In genomic region chr5:95735436-95735835, GRCh38 we compare ENCODE assay signal across 16 cellular contexts. TPM values are rescaled to one million over a fixed set of nuclear protein-coding genes. Genes with fewer than 3 reads are reported as not detected.
A peak's percentile ranks its signal among the peaks of the same experiment; 100 is the strongest.
DNase-seq lines count a peak whose midpoint lies in the region; FAIRE-seq and TF ChIP-seq lines count a peak whose summit lies in the region.
"Had no signal": no experiment of that assay in that cellular context is flagged by ENCODE, and none has a peak within 500 bp of the region (broad histone marks: within the 10 kb centered on the region; RNA-seq: fewer than 3 reads in every experiment).

No MANE protein-coding gene starts in this region.

- no peak overlapping the region for H3K27ac Mint-ChIP-seq in endothelial cell (ENCODE audit: unreplicated experiment)
- H3K27ac Mint-ChIP-seq: activated CD4-positive, alpha-beta T cell treated with anti-CD3 and anti-CD28 coated beads, Interleukin-2, amount 10 ng/mL, durations not matched to agents 24 days and 14 days; IgD-negative memory B cell; stimulated activated effector memory CD8-positive, alpha-beta T cell treated with anti-CD3 and anti-CD28 coated beads, Interleukin-12 subunit alpha, Interleukin-12 subunit beta, amount 100 ng/mL, for 72 hours; T-helper 1 cell treated with Interleukin-12 subunit alpha and Interleukin-12 subunit beta and Interleukin-4 antibody, amounts not matched to agents 30 μg/mL and 1 μg/mL, for 36 hours had no signal

- no peak for TF ChIP-seq CTCF in kidney (IDR thresholded peaks at IDR 0.05; ENCODE audit: borderline replicate concordance, extremely low read depth, insufficient read depth)
- TF ChIP-seq CTCF in retinal pigment epithelial cell (conservative IDR thresholded peaks at IDR 0.05; ENCODE audit: low read depth, low read length): no peak
- no peak for TF ChIP-seq CTCF in endothelial cell (IDR thresholded peaks at IDR 0.05; ENCODE audit: unreplicated experiment)
- TF ChIP-seq CTCF in D721Med (IDR thresholded peaks at IDR 0.05; ENCODE audit: insufficient read depth, missing control alignments): no peak

- H3K9ac ChIP-seq in adipocyte (ENCODE audit: low read length): peak overlapping the region; percentile 99
- H3K9ac ChIP-seq in kidney (ENCODE audit: low read length in 2 of 2): peak overlapping the region; percentile 17 to 43

- no peak overlapping the region for H3K4me3 Mint-ChIP-seq in endothelial cell (ENCODE audit: unreplicated experiment)
- H3K4me3 Mint-ChIP-seq: activated CD4-positive, alpha-beta T cell treated with anti-CD3 and anti-CD28 coated beads, Interleukin-2, amount 10 ng/mL, durations not matched to agents 24 days and 14 days; stimulated activated effector memory CD8-positive, alpha-beta T cell treated with anti-CD3 and anti-CD28 coated beads, Interleukin-12 subunit alpha, Interleukin-12 subunit beta, amount 100 ng/mL, for 72 hours; T-helper 1 cell treated with Interleukin-12 subunit alpha and Interleukin-12 subunit beta and Interleukin-4 antibody, amounts not matched to agents 30 μg/mL and 1 μg/mL, for 36 hours had no signal

- H3K27me3 ChIP-seq in adipocyte (replicated peaks; ENCODE audit: control insufficient read depth, insufficient read depth, low read length): no peaks in the 10 kb centered on the region
- H3K27me3 ChIP-seq: pancreas had no signal

- peaks cover 37% of the 10 kb centered on the region for H3K4me1 ChIP-seq in adipocyte (ENCODE audit: control insufficient read depth, insufficient read depth, low read length)
- peaks cover 3 to 6% of the 10 kb centered on the region in 2 donors for H3K4me1 ChIP-seq in kidney (ENCODE audit: control insufficient read depth in 1 of 2, insufficient read depth in 1 of 2, low read depth in 1 of 2, low read length in 2 of 2)

- peak overlapping the region in 1 of 2 donors; percentile 27 for H3K27ac ChIP-seq in kidney (ENCODE audit: low read depth in 2 of 2, low read length in 2 of 2)

- FAIRE-seq in GM19239 (lab: Jason Lieb, UNC): peak; percentile 31
- no peak for FAIRE-seq in kidney (lab: Jason Lieb, UNC)
- FAIRE-seq in D721Med (lab: Jason Lieb, UNC): no peak
- FAIRE-seq: pancreas had no signal

- peaks cover 4% of the 10 kb centered on the region for H3K36me3 Mint-ChIP-seq in endothelial cell (ENCODE audit: low read depth, unreplicated experiment)
- H3K36me3 Mint-ChIP-seq: stimulated activated effector memory CD8-positive, alpha-beta T cell treated with anti-CD3 and anti-CD28 coated beads, Interleukin-12 subunit alpha, Interleukin-12 subunit beta, amount 100 ng/mL, for 72 hours had no signal

- peaks cover 7% of the 10 kb centered on the region for H3K4me1 Mint-ChIP-seq in endothelial cell (ENCODE audit: unreplicated experiment)

- H3K36me3 ChIP-seq in adipocyte (ENCODE audit: control insufficient read depth, insufficient read depth, low read length, severe bottlenecking) (peaks cover 42% of the 10 kb centered on the region), kidney (ENCODE audit: control insufficient read depth in 1 of 2, insufficient read depth in 2 of 2, low read length in 2 of 2) (peaks cover 0 to 6% of the 10 kb centered on the region in 2 donors)

- H3K9me3 ChIP-seq in adipocyte (ENCODE audit: control insufficient read depth, low read length) (no peaks in the 10 kb centered on the region), kidney (ENCODE audit: control insufficient read depth in 1 of 2, low read length in 2 of 2) (no peaks in the 10 kb centered on the region)
- H3K9me3 ChIP-seq: pancreas had no signal

- H3K4me3 ChIP-seq in adipocyte (ENCODE audit: low read length): peak overlapping the region; percentile 99
- peak overlapping the region; percentile 18 to 82 for H3K4me3 ChIP-seq in kidney (ENCODE audit: low read length in 2 of 2)
- peak overlapping the region; percentile 30 for H3K4me3 ChIP-seq in retinal pigment epithelial cell (ENCODE audit: low read length)
- H3K4me3 ChIP-seq: lung had no signal

- peaks cover 6% of the 10 kb centered on the region for H3K27me3 Mint-ChIP-seq in endothelial cell (ENCODE audit: unreplicated experiment)

- intact Hi-C loops in kidney (cut with DNase I): no loop called here

- H3K9me3 Mint-ChIP-seq in endothelial cell (ENCODE audit: unreplicated experiment): no peaks in the 10 kb centered on the region
- H3K9me3 Mint-ChIP-seq: activated CD4-positive, alpha-beta T cell treated with anti-CD3 and anti-CD28 coated beads, Interleukin-2, amount 10 ng/mL, durations not matched to agents 24 days and 14 days; IgD-negative memory B cell; stimulated activated effector memory CD8-positive, alpha-beta T cell treated with anti-CD3 and anti-CD28 coated beads, Interleukin-12 subunit alpha, Interleukin-12 subunit beta, amount 100 ng/mL, for 72 hours; T-helper 1 cell treated with Interleukin-12 subunit alpha and Interleukin-12 subunit beta and Interleukin-4 antibody, amounts not matched to agents 30 μg/mL and 1 μg/mL, for 36 hours had no signal

- DNase-seq in GM19239 (ENCODE audit: insufficient read length, low spot score): no peak
- no peak for DNase-seq in adipocyte (ENCODE audit: low read depth)
- no peak for DNase-seq in kidney
- DNase-seq in retinal pigment epithelial cell (ENCODE audit: low read depth): no peak
- DNase-seq in dedifferentiated amniotic fluid mesenchymal stem cell (ENCODE audit: extremely low spot score): no peak
- DNase-seq in AG08395 (ENCODE audit: low spot score): no peak
- DNase-seq in endothelial cell (ENCODE audit: low spot score): no peak
- DNase-seq in D721Med (ENCODE audit: insufficient read length, low spot score): no peak
- DNase-seq: activated CD4-positive, alpha-beta T cell treated with anti-CD3 and anti-CD28 coated beads, Interleukin-2, amount 10 ng/mL, durations not matched to agents 24 days and 14 days; DMS79 treated with DMSO at 0.1 percent for 48 hours; pancreas; stimulated activated CD4-positive, alpha-beta T cell treated with anti-CD3 and anti-CD28 coated beads, Interleukin-2, amount 100 ng/mL, for 48 hours had no signal

RNA-seq across cellular contexts. Expression of gene RHOBTB3, which starts 4.3 kb away (rescaled TPM):
- 54.5 TPM for total RNA-seq in kidney
- 22.5 TPM for polyA plus RNA-seq in kidney (ENCODE audit: insufficient read depth, low read depth, low replicate concordance)
- total RNA-seq in endothelial cell (ENCODE audit: unreplicated experiment): 22.8 TPM

RNA-seq across cellular contexts. Expression of gene SPATA9, which starts 52.6 kb away (rescaled TPM):
- total RNA-seq in kidney: 1.0 TPM
- polyA plus RNA-seq in kidney (ENCODE audit: insufficient read depth, low read depth, low replicate concordance): 1.1 TPM
- 0.33 TPM for total RNA-seq in endothelial cell (ENCODE audit: unreplicated experiment)
- total RNA-seq: activated CD4-positive, alpha-beta T cell treated with anti-CD3 and anti-CD28 coated beads, Interleukin-2, amount 10 ng/mL, durations not matched to agents 24 days and 14 days had no signal
- polyA plus RNA-seq: IgD-negative memory B cell had no signal

Comparison
In these comparisons a context has a peak if more than half of its experiments do, and no peak if none do; other contexts are left out.
1. H3K4me3 ChIP-seq: peak in every context shown above with its lines; median percentile 99 in adipocyte; 50 in kidney; 30 in retinal pigment epithelial cell.